In the genomic region with DNA sequence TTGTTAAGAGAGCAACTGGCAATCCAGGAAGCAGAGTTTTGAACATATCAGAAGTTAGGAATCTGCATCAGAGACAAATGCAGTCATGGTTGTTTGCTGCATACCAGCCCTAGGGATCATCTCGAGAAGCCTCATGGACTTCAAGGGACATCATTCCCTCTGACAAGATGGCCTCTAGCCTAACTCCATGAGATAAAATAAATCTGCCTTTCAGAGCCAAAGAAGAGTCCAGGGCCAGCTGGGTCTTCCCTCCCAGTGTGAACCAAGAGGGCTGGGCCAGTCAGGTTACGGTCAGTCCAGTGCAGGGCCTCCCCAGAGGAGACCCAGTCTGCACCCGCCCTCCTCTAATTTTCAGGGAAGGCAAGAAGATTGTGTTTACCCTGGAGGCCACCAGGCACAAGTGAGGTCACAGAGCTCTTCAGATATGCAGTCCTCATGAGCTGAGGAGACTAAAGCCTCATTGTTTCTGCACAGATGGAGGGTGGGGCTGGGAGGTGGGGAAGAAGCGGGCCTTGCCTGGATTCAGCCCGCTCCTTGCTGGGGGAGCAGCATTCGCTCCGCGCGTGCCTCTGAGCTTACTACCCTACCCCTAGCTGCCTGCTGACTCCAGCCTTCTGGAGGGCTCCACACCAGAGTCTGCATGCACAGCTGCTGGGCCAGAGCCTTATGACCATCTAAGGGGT, we compare ENCODE assay signal across 2 cellular contexts.
A peak's percentile ranks its signal among the peaks of the same experiment; 100 is the strongest.
TF ChIP-seq lines count a peak whose summit lies in the region.

No MANE protein-coding gene starts in this region.

TF ChIP-seq in K562, 482 proteins besides CTCF, POLR2A, EP300 and RAD21 (continued from another document and continues in another):
- TF ChIP-seq, protein P1, sequence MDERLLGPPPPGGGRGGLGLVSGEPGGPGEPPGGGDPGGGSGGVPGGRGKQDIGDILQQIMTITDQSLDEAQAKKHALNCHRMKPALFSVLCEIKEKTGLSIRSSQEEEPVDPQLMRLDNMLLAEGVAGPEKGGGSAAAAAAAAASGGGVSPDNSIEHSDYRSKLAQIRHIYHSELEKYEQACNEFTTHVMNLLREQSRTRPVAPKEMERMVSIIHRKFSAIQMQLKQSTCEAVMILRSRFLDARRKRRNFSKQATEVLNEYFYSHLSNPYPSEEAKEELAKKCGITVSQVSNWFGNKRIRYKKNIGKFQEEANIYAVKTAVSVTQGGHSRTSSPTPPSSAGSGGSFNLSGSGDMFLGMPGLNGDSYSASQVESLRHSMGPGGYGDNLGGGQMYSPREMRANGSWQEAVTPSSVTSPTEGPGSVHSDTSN (CRISPR knock-in tag; IDR thresholded peaks at IDR 0.05; ENCODE audit: low read depth) = no peak
- TF ChIP-seq, protein P1 (tag; conservative IDR thresholded peaks at IDR 0.05; ENCODE audit: low read depth) = no peak
- TF ChIP-seq, protein P2, sequence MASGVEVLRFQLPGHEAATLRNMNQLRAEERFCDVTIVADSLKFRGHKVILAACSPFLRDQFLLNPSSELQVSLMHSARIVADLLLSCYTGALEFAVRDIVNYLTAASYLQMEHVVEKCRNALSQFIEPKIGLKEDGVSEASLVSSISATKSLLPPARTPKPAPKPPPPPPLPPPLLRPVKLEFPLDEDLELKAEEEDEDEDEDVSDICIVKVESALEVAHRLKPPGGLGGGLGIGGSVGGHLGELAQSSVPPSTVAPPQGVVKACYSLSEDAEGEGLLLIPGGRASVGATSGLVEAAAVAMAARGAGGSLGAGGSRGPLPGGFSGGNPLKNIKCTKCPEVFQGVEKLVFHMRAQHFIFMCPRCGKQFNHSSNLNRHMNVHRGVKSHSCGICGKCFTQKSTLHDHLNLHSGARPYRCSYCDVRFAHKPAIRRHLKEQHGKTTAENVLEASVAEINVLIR (CRISPR knock-in tag; IDR thresholded peaks at IDR 0.05) = no peak
- TF ChIP-seq, protein P3, sequence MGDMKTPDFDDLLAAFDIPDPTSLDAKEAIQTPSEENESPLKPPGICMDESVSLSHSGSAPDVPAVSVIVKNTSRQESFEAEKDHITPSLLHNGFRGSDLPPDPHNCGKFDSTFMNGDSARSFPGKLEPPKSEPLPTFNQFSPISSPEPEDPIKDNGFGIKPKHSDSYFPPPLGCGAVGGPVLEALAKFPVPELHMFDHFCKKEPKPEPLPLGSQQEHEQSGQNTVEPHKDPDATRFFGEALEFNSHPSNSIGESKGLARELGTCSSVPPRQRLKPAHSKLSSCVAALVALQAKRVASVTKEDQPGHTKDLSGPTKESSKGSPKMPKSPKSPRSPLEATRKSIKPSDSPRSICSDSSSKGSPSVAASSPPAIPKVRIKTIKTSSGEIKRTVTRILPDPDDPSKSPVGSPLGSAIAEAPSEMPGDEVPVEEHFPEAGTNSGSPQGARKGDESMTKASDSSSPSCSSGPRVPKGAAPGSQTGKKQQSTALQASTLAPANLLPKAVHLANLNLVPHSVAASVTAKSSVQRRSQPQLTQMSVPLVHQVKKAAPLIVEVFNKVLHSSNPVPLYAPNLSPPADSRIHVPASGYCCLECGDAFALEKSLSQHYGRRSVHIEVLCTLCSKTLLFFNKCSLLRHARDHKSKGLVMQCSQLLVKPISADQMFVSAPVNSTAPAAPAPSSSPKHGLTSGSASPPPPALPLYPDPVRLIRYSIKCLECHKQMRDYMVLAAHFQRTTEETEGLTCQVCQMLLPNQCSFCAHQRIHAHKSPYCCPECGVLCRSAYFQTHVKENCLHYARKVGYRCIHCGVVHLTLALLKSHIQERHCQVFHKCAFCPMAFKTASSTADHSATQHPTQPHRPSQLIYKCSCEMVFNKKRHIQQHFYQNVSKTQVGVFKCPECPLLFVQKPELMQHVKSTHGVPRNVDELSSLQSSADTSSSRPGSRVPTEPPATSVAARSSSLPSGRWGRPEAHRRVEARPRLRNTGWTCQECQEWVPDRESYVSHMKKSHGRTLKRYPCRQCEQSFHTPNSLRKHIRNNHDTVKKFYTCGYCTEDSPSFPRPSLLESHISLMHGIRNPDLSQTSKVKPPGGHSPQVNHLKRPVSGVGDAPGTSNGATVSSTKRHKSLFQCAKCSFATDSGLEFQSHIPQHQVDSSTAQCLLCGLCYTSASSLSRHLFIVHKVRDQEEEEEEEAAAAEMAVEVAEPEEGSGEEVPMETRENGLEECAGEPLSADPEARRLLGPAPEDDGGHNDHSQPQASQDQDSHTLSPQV (IDR thresholded peaks at IDR 0.05) = peak; percentile 63; the same call in 1 of the 2 replicates
- no peak for TF ChIP-seq NBN (IDR thresholded peaks at IDR 0.05; ENCODE audit: low read depth)
- TF ChIP-seq HLTF (IDR thresholded peaks at IDR 0.05) = no peak
- TF ChIP-seq RB1 (IDR thresholded peaks at IDR 0.05; ENCODE audit: low read depth) = no peak
- TF ChIP-seq RBM14 (IDR thresholded peaks at IDR 0.05; ENCODE audit: borderline replicate concordance, insufficient read depth, low read depth, low read length) = no peak
- TF ChIP-seq, protein P4, sequence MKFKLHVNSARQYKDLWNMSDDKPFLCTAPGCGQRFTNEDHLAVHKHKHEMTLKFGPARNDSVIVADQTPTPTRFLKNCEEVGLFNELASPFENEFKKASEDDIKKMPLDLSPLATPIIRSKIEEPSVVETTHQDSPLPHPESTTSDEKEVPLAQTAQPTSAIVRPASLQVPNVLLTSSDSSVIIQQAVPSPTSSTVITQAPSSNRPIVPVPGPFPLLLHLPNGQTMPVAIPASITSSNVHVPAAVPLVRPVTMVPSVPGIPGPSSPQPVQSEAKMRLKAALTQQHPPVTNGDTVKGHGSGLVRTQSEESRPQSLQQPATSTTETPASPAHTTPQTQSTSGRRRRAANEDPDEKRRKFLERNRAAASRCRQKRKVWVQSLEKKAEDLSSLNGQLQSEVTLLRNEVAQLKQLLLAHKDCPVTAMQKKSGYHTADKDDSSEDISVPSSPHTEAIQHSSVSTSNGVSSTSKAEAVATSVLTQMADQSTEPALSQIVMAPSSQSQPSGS (CRISPR knock-in tag; IDR thresholded peaks at IDR 0.05) = no peak
- no peak for TF ChIP-seq MCM2 (IDR thresholded peaks at IDR 0.05; ENCODE audit: low read depth)
- peak; percentile 44; the same call in 1 of the 2 replicates for TF ChIP-seq POLR2G (IDR thresholded peaks at IDR 0.05; ENCODE audit: low read depth, low read length)
- no peak for TF ChIP-seq POLR2AphosphoS2 (IDR thresholded peaks at IDR 0.05; ENCODE audit: low read length)
- no peak for TF ChIP-seq TAF9B (IDR thresholded peaks at IDR 0.05; ENCODE audit: partially characterized antibody)
- no peak for TF ChIP-seq PYGO2 (tag; IDR thresholded peaks at IDR 0.05)
- TF ChIP-seq, protein P5, sequence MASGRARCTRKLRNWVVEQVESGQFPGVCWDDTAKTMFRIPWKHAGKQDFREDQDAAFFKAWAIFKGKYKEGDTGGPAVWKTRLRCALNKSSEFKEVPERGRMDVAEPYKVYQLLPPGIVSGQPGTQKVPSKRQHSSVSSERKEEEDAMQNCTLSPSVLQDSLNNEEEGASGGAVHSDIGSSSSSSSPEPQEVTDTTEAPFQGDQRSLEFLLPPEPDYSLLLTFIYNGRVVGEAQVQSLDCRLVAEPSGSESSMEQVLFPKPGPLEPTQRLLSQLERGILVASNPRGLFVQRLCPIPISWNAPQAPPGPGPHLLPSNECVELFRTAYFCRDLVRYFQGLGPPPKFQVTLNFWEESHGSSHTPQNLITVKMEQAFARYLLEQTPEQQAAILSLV (tag; IDR thresholded peaks at IDR 0.05) = no peak

TF ChIP-seq in HepG2, 621 proteins besides CTCF, POLR2A, EP300 and RAD21 (continued from another document and continues in another):
- TF ChIP-seq, protein P6, sequence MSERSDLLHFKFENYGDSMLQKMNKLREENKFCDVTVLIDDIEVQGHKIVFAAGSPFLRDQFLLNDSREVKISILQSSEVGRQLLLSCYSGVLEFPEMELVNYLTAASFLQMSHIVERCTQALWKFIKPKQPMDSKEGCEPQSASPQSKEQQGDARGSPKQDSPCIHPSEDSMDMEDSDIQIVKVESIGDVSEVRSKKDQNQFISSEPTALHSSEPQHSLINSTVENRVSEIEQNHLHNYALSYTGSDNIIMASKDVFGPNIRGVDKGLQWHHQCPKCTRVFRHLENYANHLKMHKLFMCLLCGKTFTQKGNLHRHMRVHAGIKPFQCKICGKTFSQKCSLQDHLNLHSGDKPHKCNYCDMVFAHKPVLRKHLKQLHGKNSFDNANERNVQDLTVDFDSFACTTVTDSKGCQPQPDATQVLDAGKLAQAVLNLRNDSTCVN (CRISPR knock-in tag; IDR thresholded peaks at IDR 0.05; ENCODE audit: borderline replicate concordance) = no peak
- TF ChIP-seq ZNF251 (CRISPR knock-in tag; IDR thresholded peaks at IDR 0.05) = no peak
- TF ChIP-seq ZNF143 (CRISPR knock-in tag; IDR thresholded peaks at IDR 0.05) = no peak
- TF ChIP-seq NFIC (IDR thresholded peaks at IDR 0.05; ENCODE audit: low read length) = no peak
- TF ChIP-seq, protein P7, sequence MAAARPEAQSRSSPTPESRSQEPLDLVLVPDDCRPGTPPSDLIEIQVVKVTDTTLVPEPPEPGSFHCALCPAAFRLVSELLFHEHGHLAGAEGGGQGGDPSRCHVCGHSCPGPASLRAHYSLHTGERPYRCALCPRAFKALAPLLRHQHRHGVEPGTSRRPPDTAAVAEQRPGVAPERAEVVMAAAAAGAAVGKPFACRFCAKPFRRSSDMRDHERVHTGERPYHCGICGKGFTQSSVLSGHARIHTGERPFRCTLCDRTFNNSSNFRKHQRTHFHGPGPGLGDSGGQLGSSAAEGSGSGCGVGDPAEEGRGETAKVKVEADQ (CRISPR knock-in tag; IDR thresholded peaks at IDR 0.05; ENCODE audit: borderline replicate concordance) = no peak
- no peak for TF ChIP-seq ZFP36 (IDR thresholded peaks at IDR 0.05; ENCODE audit: borderline replicate concordance, low read depth, low read length, partially characterized antibody)
- no peak for TF ChIP-seq BRD4 (CRISPR knock-in tag; IDR thresholded peaks at IDR 0.05)
- TF ChIP-seq, protein P8, sequence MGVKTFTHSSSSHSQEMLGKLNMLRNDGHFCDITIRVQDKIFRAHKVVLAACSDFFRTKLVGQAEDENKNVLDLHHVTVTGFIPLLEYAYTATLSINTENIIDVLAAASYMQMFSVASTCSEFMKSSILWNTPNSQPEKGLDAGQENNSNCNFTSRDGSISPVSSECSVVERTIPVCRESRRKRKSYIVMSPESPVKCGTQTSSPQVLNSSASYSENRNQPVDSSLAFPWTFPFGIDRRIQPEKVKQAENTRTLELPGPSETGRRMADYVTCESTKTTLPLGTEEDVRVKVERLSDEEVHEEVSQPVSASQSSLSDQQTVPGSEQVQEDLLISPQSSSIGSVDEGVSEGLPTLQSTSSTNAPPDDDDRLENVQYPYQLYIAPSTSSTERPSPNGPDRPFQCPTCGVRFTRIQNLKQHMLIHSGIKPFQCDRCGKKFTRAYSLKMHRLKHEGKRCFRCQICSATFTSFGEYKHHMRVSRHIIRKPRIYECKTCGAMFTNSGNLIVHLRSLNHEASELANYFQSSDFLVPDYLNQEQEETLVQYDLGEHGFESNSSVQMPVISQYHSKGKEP (CRISPR knock-in tag; IDR thresholded peaks at IDR 0.05) = no peak
- TF ChIP-seq TARDBP (CRISPR knock-in tag; IDR thresholded peaks at IDR 0.05) = no peak
- TF ChIP-seq NR1H2 (CRISPR knock-in tag; IDR thresholded peaks at IDR 0.05; ENCODE audit: borderline replicate concordance, low read depth) = no peak
- TF ChIP-seq IKZF4 (CRISPR knock-in tag; IDR thresholded peaks at IDR 0.05; ENCODE audit: borderline replicate concordance, low read depth, not compliant biosample characterization) = no peak
- TF ChIP-seq ZNF780A (CRISPR knock-in tag; IDR thresholded peaks at IDR 0.05) = no peak
- no peak for TF ChIP-seq ZSCAN12 (CRISPR knock-in tag; IDR thresholded peaks at IDR 0.05)
- no peak for TF ChIP-seq ZFP37 (CRISPR knock-in tag; IDR thresholded peaks at IDR 0.05; ENCODE audit: borderline replicate concordance)
- TF ChIP-seq ZBTB20 (CRISPR knock-in tag; IDR thresholded peaks at IDR 0.05; ENCODE audit: borderline replicate concordance, low read depth) = no peak
- TF ChIP-seq NFYB (CRISPR knock-in tag; IDR thresholded peaks at IDR 0.05) = no peak
- TF ChIP-seq, protein P9, sequence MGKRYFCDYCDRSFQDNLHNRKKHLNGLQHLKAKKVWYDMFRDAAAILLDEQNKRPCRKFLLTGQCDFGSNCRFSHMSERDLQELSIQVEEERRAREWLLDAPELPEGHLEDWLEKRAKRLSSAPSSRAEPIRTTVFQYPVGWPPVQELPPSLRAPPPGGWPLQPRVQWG (CRISPR knock-in tag; IDR thresholded peaks at IDR 0.05; ENCODE audit: borderline replicate concordance, low read depth) = no peak
- no peak for TF ChIP-seq GFI1 (CRISPR knock-in tag; IDR thresholded peaks at IDR 0.05; ENCODE audit: borderline replicate concordance)
- TF ChIP-seq HOXA7 (CRISPR knock-in tag; IDR thresholded peaks at IDR 0.05) = no peak
- TF ChIP-seq SAP130 (CRISPR knock-in tag; IDR thresholded peaks at IDR 0.05; ENCODE audit: low read depth) = peak; percentile 50
- no peak for TF ChIP-seq GABPA (IDR thresholded peaks at IDR 0.05; ENCODE audit: low read depth, low read length)
- TF ChIP-seq GABPA (CRISPR knock-in tag; IDR thresholded peaks at IDR 0.05; ENCODE audit: low read depth) = no peak
- no peak; the same call in 1 of the 2 replicates for TF ChIP-seq YEATS2 (CRISPR knock-in tag; IDR thresholded peaks at IDR 0.05; ENCODE audit: borderline replicate concordance)
- no peak for TF ChIP-seq IKZF1 (IDR thresholded peaks at IDR 0.05)
- TF ChIP-seq TP53 (CRISPR knock-in tag; conservative IDR thresholded peaks at IDR 0.05) = no peak
- TF ChIP-seq, protein P10, sequence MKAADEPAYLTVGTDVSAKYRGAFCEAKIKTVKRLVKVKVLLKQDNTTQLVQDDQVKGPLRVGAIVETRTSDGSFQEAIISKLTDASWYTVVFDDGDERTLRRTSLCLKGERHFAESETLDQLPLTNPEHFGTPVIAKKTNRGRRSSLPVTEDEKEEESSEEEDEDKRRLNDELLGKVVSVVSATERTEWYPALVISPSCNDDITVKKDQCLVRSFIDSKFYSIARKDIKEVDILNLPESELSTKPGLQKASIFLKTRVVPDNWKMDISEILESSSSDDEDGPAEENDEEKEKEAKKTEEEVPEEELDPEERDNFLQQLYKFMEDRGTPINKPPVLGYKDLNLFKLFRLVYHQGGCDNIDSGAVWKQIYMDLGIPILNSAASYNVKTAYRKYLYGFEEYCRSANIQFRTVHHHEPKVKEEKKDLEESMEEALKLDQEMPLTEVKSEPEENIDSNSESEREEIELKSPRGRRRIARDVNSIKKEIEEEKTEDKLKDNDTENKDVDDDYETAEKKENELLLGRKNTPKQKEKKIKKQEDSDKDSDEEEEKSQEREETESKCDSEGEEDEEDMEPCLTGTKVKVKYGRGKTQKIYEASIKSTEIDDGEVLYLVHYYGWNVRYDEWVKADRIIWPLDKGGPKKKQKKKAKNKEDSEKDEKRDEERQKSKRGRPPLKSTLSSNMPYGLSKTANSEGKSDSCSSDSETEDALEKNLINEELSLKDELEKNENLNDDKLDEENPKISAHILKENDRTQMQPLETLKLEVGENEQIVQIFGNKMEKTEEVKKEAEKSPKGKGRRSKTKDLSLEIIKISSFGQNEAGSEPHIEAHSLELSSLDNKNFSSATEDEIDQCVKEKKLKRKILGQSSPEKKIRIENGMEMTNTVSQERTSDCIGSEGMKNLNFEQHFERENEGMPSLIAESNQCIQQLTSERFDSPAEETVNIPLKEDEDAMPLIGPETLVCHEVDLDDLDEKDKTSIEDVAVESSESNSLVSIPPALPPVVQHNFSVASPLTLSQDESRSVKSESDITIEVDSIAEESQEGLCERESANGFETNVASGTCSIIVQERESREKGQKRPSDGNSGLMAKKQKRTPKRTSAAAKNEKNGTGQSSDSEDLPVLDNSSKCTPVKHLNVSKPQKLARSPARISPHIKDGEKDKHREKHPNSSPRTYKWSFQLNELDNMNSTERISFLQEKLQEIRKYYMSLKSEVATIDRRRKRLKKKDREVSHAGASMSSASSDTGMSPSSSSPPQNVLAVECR (CRISPR knock-in tag; IDR thresholded peaks at IDR 0.05; ENCODE audit: borderline replicate concordance) = no peak
- TF ChIP-seq SP4 (CRISPR knock-in tag; IDR thresholded peaks at IDR 0.05) = no peak
